Comparison of ENCODE assay signal across 9 cellular contexts in the genomic region with DNA sequence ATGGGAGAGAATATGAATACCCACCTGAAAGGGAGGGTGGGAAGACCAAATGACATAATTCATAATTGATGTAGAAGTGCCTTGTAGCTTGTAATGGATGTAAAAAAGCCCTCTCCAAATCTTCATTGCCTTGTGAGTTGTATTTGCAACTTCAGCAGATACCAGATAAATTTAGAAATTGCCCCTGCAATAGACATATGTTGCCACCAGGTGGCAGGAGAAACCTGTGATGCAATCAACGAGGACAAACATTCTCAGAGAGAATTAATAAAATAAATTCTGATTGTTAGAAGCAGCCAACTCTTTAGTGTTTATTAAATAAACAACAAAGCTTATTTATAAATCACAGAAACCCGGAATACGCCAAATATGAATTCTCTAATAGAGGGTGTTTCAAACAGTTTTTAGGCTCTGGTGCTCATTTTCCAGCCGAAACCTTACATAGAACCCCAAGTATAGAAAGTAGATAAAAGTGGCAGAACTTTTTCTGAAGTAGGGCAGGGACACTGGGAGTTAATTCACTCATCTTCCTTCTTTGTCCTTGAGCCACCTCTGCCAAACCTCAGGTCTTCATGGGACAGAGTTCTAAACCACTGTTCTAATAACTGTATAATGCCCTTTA.
DNase-seq lines count a peak whose midpoint lies in the region; ATAC-seq and TF ChIP-seq lines count a peak whose summit lies in the region.
"Had no signal": no experiment of that assay in that cellular context is flagged by ENCODE, and none has a peak within 500 bp of the region (broad histone marks: within the 10 kb centered on the region; RNA-seq: fewer than 3 reads in every experiment).

No MANE protein-coding gene starts in this region.

- TF ChIP-seq CTCF in Calu3 (IDR thresholded peaks at IDR 0.05; ENCODE audit: unreplicated experiment) (peak; percentile 52), GM20000 (IDR thresholded peaks at IDR 0.05; ENCODE audit: extremely low read depth, missing control alignments) (peak; percentile 40), chondrocyte (IDR thresholded peaks at IDR 0.05) (peak; percentile 96)

- ATAC-seq in GM21390 (IDR thresholded peaks at IDR 0.05; ENCODE audit: unreplicated experiment) (no peak), HG02763 (IDR thresholded peaks at IDR 0.05; ENCODE audit: unreplicated experiment) (no peak)
- ATAC-seq: T-cell had no signal

- DNase-seq in Calu3 (peak; percentile 43), GM20000 (ENCODE audit: low spot score) (peak; percentile 47), NCI-H345 treated with DMSO at 0.1 percent for 48 hours (lab: John Stamatoyannopoulos, UW; ENCODE audit: unreplicated experiment) (peak; percentile 32), chondrocyte (ENCODE audit: low spot score) (no peak), midbrain (lab: John Stamatoyannopoulos, UW) (peak; percentile 51)
- DNase-seq in activated CD4-positive, CD25-positive, alpha-beta regulatory T cell treated with anti-CD3 and anti-CD28 coated beads, Interleukin-2, amount 50 U/mL, for 72 hours = no peak

- BruUV-seq in Calu3 (replicated peaks; lab: Mats Ljungman, UMichigan) = no TSS peak

- no peak overlapping the region for H3K27ac Mint-ChIP-seq in Calu3 (ENCODE audit: unreplicated experiment)
- H3K27ac Mint-ChIP-seq in chondrocyte (ENCODE audit: unreplicated experiment) = no peak overlapping the region
- H3K27ac Mint-ChIP-seq: T-cell had no signal

- no peaks in the 10 kb centered on the region for H3K9me3 Mint-ChIP-seq in Calu3 (ENCODE audit: low read depth, unreplicated experiment)
- H3K9me3 Mint-ChIP-seq in chondrocyte (ENCODE audit: low read depth) = peaks cover 6% of the 10 kb centered on the region
- H3K9me3 Mint-ChIP-seq: T-cell had no signal

- CTCF ChIA-PET in Calu3 (lab: Charles Lee) = interaction anchor here (1.3 to 1.7 kb wide), 2 partner anchors 39 to 42 kb away, joined by 3 to 13 read pairs; no protein-coding TSS in a partner anchor

- intact Hi-C loops in Calu3 (cut with micrococcal nuclease; ENCODE audit: unreplicated experiment) = loop anchor here (1.0 to 5.0 kb wide), 2 partner anchors 39 to 1330 kb away; no protein-coding TSS in a partner anchor

- no peaks in the 10 kb centered on the region for H3K4me1 Mint-ChIP-seq in Calu3 (ENCODE audit: low read depth, unreplicated experiment)
- no peaks in the 10 kb centered on the region for H3K4me1 Mint-ChIP-seq in chondrocyte (ENCODE audit: low read depth)
- H3K4me1 Mint-ChIP-seq: T-cell had no signal

- H3K27me3 Mint-ChIP-seq in Calu3 (ENCODE audit: unreplicated experiment) = peaks cover 8% of the 10 kb centered on the region
- peaks cover 2% of the 10 kb centered on the region for H3K27me3 Mint-ChIP-seq in chondrocyte (ENCODE audit: low read depth)

- H3K36me3 Mint-ChIP-seq in Calu3 (ENCODE audit: insufficient read depth, unreplicated experiment) (no peaks in the 10 kb centered on the region), chondrocyte (ENCODE audit: low read depth) (no peaks in the 10 kb centered on the region)
- H3K36me3 Mint-ChIP-seq: T-cell had no signal

- H3K4me3 Mint-ChIP-seq in Calu3 (ENCODE audit: low read depth, unreplicated experiment) (no peak overlapping the region), chondrocyte (ENCODE audit: unreplicated experiment) (no peak overlapping the region)
- H3K4me3 Mint-ChIP-seq: T-cell had no signal

Comparison
In these comparisons a context has a peak if more than half of its experiments do, and no peak if none do; other contexts are left out.
1. DNase-seq: peak in Calu3 (single experiment), GM20000 (single experiment), NCI-H345 treated with DMSO at 0.1 percent for 48 hours (single experiment) and midbrain (single experiment); none in chondrocyte (single experiment) and activated CD4-positive, CD25-positive, alpha-beta regulatory T cell treated with anti-CD3 and anti-CD28 coated beads, Interleukin-2, amount 50 U/mL, for 72 hours (single experiment).
2. CTCF ChIP-seq: peak in every context shown above with its lines; median percentile 96 in chondrocyte; 52 in Calu3; 40 in GM20000.